Comparison of ENCODE assay signal across 23 cellular contexts in genomic region chr7:94127026-94127425, GRCh38.
"Had no signal": no experiment of that assay in that cellular context is flagged by ENCODE, and none has a peak within 500 bp of the region (broad histone marks: within the 10 kb centered on the region; RNA-seq: fewer than 3 reads in every experiment).

No MANE protein-coding gene starts in this region.

- H3K4me3 Mint-ChIP-seq: activated B cell treated with CpG ODN at 0.5 μM for 24 hours; activated naive CD4-positive, alpha-beta T cell treated with anti-CD3 and anti-CD28 coated beads, Interleukin-2, amount 10 ng/mL, durations not matched to agents 7 days and 5 days; nephron; T-helper 17 cell had no signal

- H3K4me3 ChIP-seq: coronary artery, esophagus squamous epithelium, gastrocnemius medialis, pancreas, psoas muscle, right atrium auricular region, spleen, upper lobe of left lung had no signal

- H3K4me1 Mint-ChIP-seq: activated B cell treated with CpG ODN at 0.5 μM for 24 hours; activated naive CD4-positive, alpha-beta T cell treated with anti-CD3 and anti-CD28 coated beads, Interleukin-2, amount 10 ng/mL, durations not matched to agents 7 days and 5 days; T-helper 17 cell had no signal

- H3K9me3 Mint-ChIP-seq: activated B cell treated with CpG ODN at 0.5 μM for 24 hours; activated naive CD4-positive, alpha-beta T cell treated with anti-CD3 and anti-CD28 coated beads, Interleukin-2, amount 10 ng/mL, durations not matched to agents 7 days and 5 days; nephron had no signal

- H3K27ac ChIP-seq: coronary artery, esophagus squamous epithelium, gastrocnemius medialis, neutrophil, pancreas, psoas muscle, right atrium auricular region, spleen, upper lobe of left lung had no signal

- DNase-seq: activated B cell treated with CpG ODN at 0.5 μM for 24 hours; activated CD4-positive, alpha-beta T cell treated with anti-CD3 and anti-CD28 coated beads for 4 hours; activated CD4-positive, alpha-beta T cell treated with anti-CD3 and anti-CD28 coated beads, Interleukin-2, amount 50 U/mL, for 48 hours; activated effector memory CD4-positive, alpha-beta T cell treated with anti-CD3 and anti-CD28 coated beads, Interleukin-2, amount 50 U/mL, for 16 hours; activated naive CD4-positive, alpha-beta T cell treated with anti-CD3 and anti-CD28 coated beads, Interleukin-2, amount 10 ng/mL, durations not matched to agents 7 days and 5 days; cerebellar nuclear complex; esophagus squamous epithelium; gastrocnemius medialis; hippocampal formation; left ventricle myocardium superior; mammary epithelial cell; midbrain; pancreas; psoas muscle; spleen; stimulated activated CD4-positive, alpha-beta T cell treated with anti-CD3 and anti-CD28 coated beads, Interleukin-4, amount 100 ng/mL, for 1 hour; stimulated activated naive CD4-positive, alpha-beta T cell; T-helper 17 cell had no signal

- H3K9me3 ChIP-seq: esophagus squamous epithelium, gastrocnemius medialis, neutrophil, pancreas, psoas muscle, right atrium auricular region, spleen, upper lobe of left lung had no signal

- ATAC-seq: gastrocnemius medialis, left ventricle myocardium superior, pancreas, psoas muscle, T-helper 17 cell had no signal

- H3K27me3 ChIP-seq: esophagus squamous epithelium, gastrocnemius medialis, neutrophil, pancreas, right atrium auricular region, spleen, upper lobe of left lung had no signal

- H3K27ac Mint-ChIP-seq: activated B cell treated with CpG ODN at 0.5 μM for 24 hours; activated naive CD4-positive, alpha-beta T cell treated with anti-CD3 and anti-CD28 coated beads, Interleukin-2, amount 10 ng/mL, durations not matched to agents 7 days and 5 days; T-helper 17 cell had no signal

- H3K27me3 Mint-ChIP-seq: activated naive CD4-positive, alpha-beta T cell treated with anti-CD3 and anti-CD28 coated beads, Interleukin-2, amount 10 ng/mL, durations not matched to agents 7 days and 5 days had no signal

- H3K36me3 ChIP-seq: esophagus squamous epithelium, gastrocnemius medialis, neutrophil, pancreas, right atrium auricular region, spleen, upper lobe of left lung had no signal

- H3K4me1 ChIP-seq: esophagus squamous epithelium, gastrocnemius medialis, pancreas, psoas muscle, right atrium auricular region, spleen, upper lobe of left lung had no signal
